ENCODE assay signal across 26 cellular contexts in the genomic region with DNA sequence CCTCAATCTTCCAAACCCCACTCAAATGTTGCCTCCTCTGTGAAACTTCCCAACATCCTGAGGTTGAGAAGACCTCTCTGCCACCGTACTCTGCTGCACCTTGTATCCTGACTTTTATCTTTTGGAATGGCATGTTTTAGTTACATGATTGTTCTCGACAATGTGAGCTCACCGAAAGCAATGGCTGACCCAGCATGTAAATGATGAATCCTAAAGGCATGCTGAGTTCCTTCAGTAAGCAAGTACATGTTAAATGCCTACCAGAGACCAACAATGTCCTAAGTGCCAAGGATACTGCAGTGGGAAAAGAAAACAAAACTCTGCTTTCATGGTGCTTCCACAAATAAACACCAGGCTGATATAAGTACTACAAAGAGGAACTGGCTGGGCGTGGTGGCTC. TPM values are rescaled to one million over a fixed set of nuclear protein-coding genes. Genes with fewer than 3 reads are reported as not detected.
DNase-seq lines count a peak whose midpoint lies in the region; ATAC-seq, FAIRE-seq and TF ChIP-seq lines count a peak whose summit lies in the region.
"Had no signal": no experiment of that assay in that cellular context is flagged by ENCODE, and none has a peak within 500 bp of the region (broad histone marks: within the 10 kb centered on the region; RNA-seq: fewer than 3 reads in every experiment).

No MANE protein-coding gene starts in this region.

- CTCF ChIA-PET in IMR-90 (lab: Yijun Ruan, JAX), result no interaction called here

- no peaks in the 10 kb centered on the region for H3K79me2 ChIP-seq in mesendoderm (ENCODE audit: control insufficient read depth, insufficient read depth, low read length)

- H3K4me1 ChIP-seq in IMR-90 (ENCODE audit: control insufficient read depth, insufficient read depth, low read length) (no peaks in the 10 kb centered on the region), mesendoderm (ENCODE audit: control insufficient read depth, low read depth, low read length) (no peaks in the 10 kb centered on the region), gastroesophageal sphincter (peaks cover 0 to 8% (median 0%) of the 10 kb centered on the region in 3 donors)
- H3K4me1 ChIP-seq: A549, HAP-1 had no signal

- H4K8ac ChIP-seq in IMR-90 (ENCODE audit: low read depth in 2 of 2, low read length in 2 of 2), result no peak overlapping the region
- no peak overlapping the region for H4K8ac ChIP-seq in mesendoderm (ENCODE audit: low read depth, low read length)

- TF ChIP-seq RAD21 in IMR-90 (IDR thresholded peaks at IDR 0.05; ENCODE audit: low read length), result no peak

- no peak for TF ChIP-seq CTCF in IMR-90 (conservative IDR thresholded peaks at IDR 0.05; ENCODE audit: low read depth, low read length)
- TF ChIP-seq CTCF in epithelial cell of esophagus (IDR thresholded peaks at IDR 0.05; ENCODE audit: insufficient read depth, low read depth, low read length, missing control alignments), result no peak
- TF ChIP-seq CTCF in gastroesophageal sphincter (IDR thresholded peaks at IDR 0.05), result no peak

- no peaks in the 10 kb centered on the region for H3K27me3 Mint-ChIP-seq in stimulated activated naive CD8-positive, alpha-beta T cell treated with anti-CD3 and anti-CD28 coated beads, Interleukin-15, amount 100 ng/mL, for 72 hours
- H3K27me3 Mint-ChIP-seq: CD4-positive, alpha-beta T cell had no signal

- H3K56ac ChIP-seq in IMR-90 (ENCODE audit: extremely low read depth, insufficient read depth, low read length), result no peak overlapping the region
- H3K56ac ChIP-seq in mesendoderm (ENCODE audit: low read length), result no peak overlapping the region

- H2AFZ ChIP-seq in IMR-90 (replicated peaks; ENCODE audit: low read length, poor library complexity), result no peak overlapping the region
- H2AFZ ChIP-seq: GM23338 had no signal

- no peak for DNase-seq in H54 (ENCODE audit: insufficient read length, low spot score)
- DNase-seq in IMR-90, result peak; percentile 23
- DNase-seq in epithelial cell of esophagus (ENCODE audit: low read depth), result peak; percentile 21
- DNase-seq in mesendoderm, result peak; percentile 66
- no peak for DNase-seq in stimulated activated CD4-positive, alpha-beta T cell treated with anti-CD3 and anti-CD28 coated beads, Interleukin-2, amount 100 ng/mL, for 48 hours
- no peak for DNase-seq in stimulated activated naive CD8-positive, alpha-beta T cell treated with anti-CD3 and anti-CD28 coated beads, Interleukin-15, amount 100 ng/mL, for 72 hours
- DNase-seq: 8988T; ACHN; AML-193; BE2C; Calu3; CD4-positive, alpha-beta T cell; COR-L47; DMS53; DMS79 treated with DMSO at 0.1 percent for 48 hours; GF-D8 had no signal

- no peaks in the 10 kb centered on the region for H3K9me1 ChIP-seq in IMR-90 (ENCODE audit: insufficient read depth, low read length)

- no peak overlapping the region for H3K27ac ChIP-seq in IMR-90 (ENCODE audit: insufficient read depth, low read length)
- H3K27ac ChIP-seq in mesendoderm (ENCODE audit: low read depth, low read length), result no peak overlapping the region
- H3K27ac ChIP-seq in gastroesophageal sphincter, result no peak overlapping the region
- H3K27ac ChIP-seq: A549; BLaER1 treated with 17β-estradiol and CSF1 and Interleukin-3, amounts not matched to agents 10 nM and 100 nM had no signal

- no peaks in the 10 kb centered on the region for H3K36me3 ChIP-seq in IMR-90 (ENCODE audit: control insufficient read depth, insufficient read depth, low read length)
- no peaks in the 10 kb centered on the region for H3K36me3 ChIP-seq in mesendoderm (ENCODE audit: control insufficient read depth, insufficient read depth, low read length)
- H3K36me3 ChIP-seq in gastroesophageal sphincter, result no peaks in the 10 kb centered on the region
- H3K36me3 ChIP-seq: BLaER1 treated with 17β-estradiol and CSF1 and Interleukin-3, amounts not matched to agents 10 nM and 100 nM; HAP-1 had no signal

- no peak overlapping the region for H3K4me3 Mint-ChIP-seq in stimulated activated naive CD8-positive, alpha-beta T cell treated with anti-CD3 and anti-CD28 coated beads, Interleukin-15, amount 100 ng/mL, for 72 hours
- H3K4me3 Mint-ChIP-seq: CD14-positive monocyte; CD4-positive, alpha-beta T cell; GM23338 had no signal

- H2BK15ac ChIP-seq in IMR-90 (ENCODE audit: low read depth, low read length), result no peak overlapping the region
- no peak overlapping the region for H2BK15ac ChIP-seq in mesendoderm (replicated peaks; ENCODE audit: low read depth)

- H3K79me1 ChIP-seq in IMR-90 (ENCODE audit: low read depth in 1 of 2, low read length in 2 of 2), result no peaks in the 10 kb centered on the region
- no peaks in the 10 kb centered on the region for H3K79me1 ChIP-seq in mesendoderm (ENCODE audit: low read length)

- H3K9me3 Mint-ChIP-seq in stimulated activated naive CD8-positive, alpha-beta T cell treated with anti-CD3 and anti-CD28 coated beads, Interleukin-15, amount 100 ng/mL, for 72 hours, result no peaks in the 10 kb centered on the region
- H3K9me3 Mint-ChIP-seq: CD14-positive monocyte; CD4-positive, alpha-beta T cell; GM23338 had no signal

- no peaks in the 10 kb centered on the region for H4K20me1 ChIP-seq in IMR-90 (ENCODE audit: insufficient read depth, low read length)

- no peak for TF ChIP-seq POLR2A in H54 (IDR thresholded peaks at IDR 0.05; ENCODE audit: low read depth, low read length)
- TF ChIP-seq POLR2A in IMR-90 (IDR thresholded peaks at IDR 0.05; ENCODE audit: low read depth, low read length), result no peak
- TF ChIP-seq POLR2A in gastroesophageal sphincter (IDR thresholded peaks at IDR 0.05), result no peak

- 72% methylated on average over 2 of the region's 4 CpGs; no CpG with 5 or more reads in 1 of the 2 experiments for WGBS in IMR-90 (ENCODE audit: extremely low coverage in 2 of 2, insufficient read length in 1 of 2), 2 experiments
- no CpG with 5 or more reads among the region's 4 CpGs for WGBS in mesendoderm (ENCODE audit: extremely low coverage, insufficient coverage, low lambda C conversion rate)
- 90 to 100% methylated on average over 2 to 4 of the region's 4 CpGs for WGBS in gastroesophageal sphincter (ENCODE audit: low coverage in 1 of 2), 2 donors

- H3K4me1 Mint-ChIP-seq in stimulated activated naive CD8-positive, alpha-beta T cell treated with anti-CD3 and anti-CD28 coated beads, Interleukin-15, amount 100 ng/mL, for 72 hours, result peaks cover 6% of the 10 kb centered on the region
- H3K4me1 Mint-ChIP-seq: CD14-positive monocyte had no signal

- H4K91ac ChIP-seq in IMR-90 (ENCODE audit: insufficient read depth, low read depth, low read length), result no peak overlapping the region

- H2AK9ac ChIP-seq in IMR-90 (replicated peaks; ENCODE audit: low read depth, low read length, poor library complexity), result no peak overlapping the region

- H3K23ac ChIP-seq in IMR-90 (ENCODE audit: low read depth, low read length), result no peak overlapping the region
- H3K23ac ChIP-seq in mesendoderm (ENCODE audit: low read length), result no peak overlapping the region

- no peak overlapping the region for H3K27ac Mint-ChIP-seq in stimulated activated naive CD8-positive, alpha-beta T cell treated with anti-CD3 and anti-CD28 coated beads, Interleukin-15, amount 100 ng/mL, for 72 hours
- H3K27ac Mint-ChIP-seq: CD14-positive monocyte; CD4-positive, alpha-beta T cell; GM23338 had no signal

- H3K14ac ChIP-seq in IMR-90 (replicated peaks; ENCODE audit: low read depth, low read length), result no peak overlapping the region

- ATAC-seq in IMR-90 (ENCODE audit: low read depth) (no peak), gastroesophageal sphincter (no peak), GM18520 (IDR thresholded peaks at IDR 0.05; ENCODE audit: unreplicated experiment) (no peak)
- no peak for ATAC-seq in stimulated activated naive CD8-positive, alpha-beta T cell treated with anti-CD3 and anti-CD28 coated beads, Interleukin-15, amount 100 ng/mL, for 72 hours
- ATAC-seq: A549, GM23338 had no signal

- H3K27me3 ChIP-seq in IMR-90 (ENCODE audit: control insufficient read depth, insufficient read depth, low read length) (no peaks in the 10 kb centered on the region), mesendoderm (ENCODE audit: insufficient read depth, low read length, poor library complexity) (no peaks in the 10 kb centered on the region), gastroesophageal sphincter (no peaks in the 10 kb centered on the region)
- H3K27me3 ChIP-seq: BE2C; BLaER1 treated with 17β-estradiol and CSF1 and Interleukin-3, amounts not matched to agents 10 nM and 100 nM had no signal

- dilution Hi-C loops in IMR-90 (cut with HindIII; ENCODE audit: low sequenced_read_pairs, unreplicated experiment), result no loop called here

- no peak for TF ChIP-seq EP300 in gastroesophageal sphincter (IDR thresholded peaks at IDR 0.05)

- H3K4ac ChIP-seq in IMR-90 (ENCODE audit: low read depth, low read length) (no peak overlapping the region), mesendoderm (ENCODE audit: low read depth, low read length) (no peak overlapping the region)

- no peak overlapping the region for H3K4me2 ChIP-seq in IMR-90 (ENCODE audit: low read depth, low read length)
- H3K4me2 ChIP-seq in mesendoderm (ENCODE audit: low read length), result no peak overlapping the region
- H3K4me2 ChIP-seq: A549; BLaER1 treated with 17β-estradiol and CSF1 and Interleukin-3, amounts not matched to agents 10 nM and 100 nM; GM23338 had no signal

- in situ Hi-C loops in IMR-90 (cut with MboI; ENCODE audit: low sequenced_read_pairs), result no loop called here

- H2BK120ac ChIP-seq in IMR-90 (ENCODE audit: low read depth, low read length) (no peak overlapping the region), mesendoderm (ENCODE audit: low read depth, low read length) (no peak overlapping the region)

- H3K18ac ChIP-seq in IMR-90 (ENCODE audit: low read depth, low read length), result no peak overlapping the region
- H3K18ac ChIP-seq in mesendoderm (ENCODE audit: low read length), result no peak overlapping the region

- H2BK5ac ChIP-seq in IMR-90 (ENCODE audit: low read depth, low read length, poor library complexity, severe bottlenecking) (no peak overlapping the region), mesendoderm (ENCODE audit: low read length) (no peak overlapping the region)

- intact Hi-C loops in IMR-90 (cut with micrococcal nuclease), result no loop called here

- no peak overlapping the region for H4K5ac ChIP-seq in IMR-90 (ENCODE audit: low read depth, low read length)
- H4K5ac ChIP-seq in mesendoderm (ENCODE audit: low read length), result no peak overlapping the region

- no peaks in the 10 kb centered on the region for H3K9me3 ChIP-seq in IMR-90 (ENCODE audit: control insufficient read depth, insufficient read depth, low read length)
- H3K9me3 ChIP-seq in gastroesophageal sphincter, result no peaks in the 10 kb centered on the region
- H3K9me3 ChIP-seq: A549; BE2C; BLaER1 treated with 17β-estradiol and CSF1 and Interleukin-3, amounts not matched to agents 10 nM and 100 nM; HAP-1 had no signal

- H3K9ac ChIP-seq in IMR-90 (ENCODE audit: low read depth, low read length) (no peak overlapping the region), mesendoderm (ENCODE audit: low read length) (no peak overlapping the region)
- H3K9ac ChIP-seq: BLaER1 treated with 17β-estradiol and CSF1 and Interleukin-3, amounts not matched to agents 10 nM and 100 nM had no signal

- BruUV-seq in IMR-90 (replicated peaks; lab: Mats Ljungman, UMichigan), result no TSS peak

- no peak overlapping the region for H2BK20ac ChIP-seq in IMR-90 (ENCODE audit: low read depth, low read length)

- POLR2A ChIA-PET in IMR-90 (lab: Charles Lee; ENCODE audit: unreplicated experiment), result no interaction called here

- H2AK5ac ChIP-seq in IMR-90 (ENCODE audit: low read depth, low read length) (no peak overlapping the region), mesendoderm (ENCODE audit: low read length) (no peak overlapping the region)

- peak; percentile 48 for FAIRE-seq in H54 (lab: Jason Lieb, UNC)
- FAIRE-seq: A549, GM12891, GM18507, GM19239 had no signal

- H3K4me3 ChIP-seq in IMR-90 (ENCODE audit: insufficient read depth, low read depth, low read length) (no peak overlapping the region), epithelial cell of esophagus (ENCODE audit: low read length) (no peak overlapping the region), mesendoderm (ENCODE audit: low read length) (no peak overlapping the region), gastroesophageal sphincter (no peak overlapping the region)
- H3K4me3 ChIP-seq: A549; BLaER1 treated with 17β-estradiol and CSF1 and Interleukin-3, amounts not matched to agents 10 nM and 100 nM; GM23338; HAP-1 had no signal

RNA-seq across cellular contexts. Expression of a gene that starts 13.7 kb away (rescaled TPM):
- total RNA-seq in IMR-90 (2012; rRNA removed) (1.6 and 2.2 TPM in 2 replicates), gastroesophageal sphincter (10 to 100 TPM; 13.9 to 24.8 (median 17.5) TPM)
- polyA plus RNA-seq in IMR-90 (2012; rRNA removed), result 2.8 and 3.7 TPM in 2 replicates
- 0.86 and 1.6 TPM in 2 replicates for polyA plus RNA-seq in IMR-90 (2012; cell fraction: cytosol; rRNA removed)
- polyA plus RNA-seq in IMR-90 (2012; cell fraction: nucleus; rRNA removed; ENCODE audit: low replicate concordance), result 16.1 and 16.3 TPM in 2 replicates
- 2.9 TPM for polyA plus RNA-seq in mesendoderm (2013, experiment 1 of 2)
- 3.3 TPM for polyA plus RNA-seq in mesendoderm (2013, experiment 2 of 2)

Comparison
In these comparisons a context has a peak if more than half of its experiments do, and no peak if none do; other contexts are left out.
1. DNase-seq: peak in IMR-90 (single experiment), epithelial cell of esophagus (single experiment) and mesendoderm (single experiment); none in H54 (single experiment), stimulated activated CD4-positive, alpha-beta T cell treated with anti-CD3 and anti-CD28 coated beads, Interleukin-2, amount 100 ng/mL, for 48 hours (0 of 2) and stimulated activated naive CD8-positive, alpha-beta T cell treated with anti-CD3 and anti-CD28 coated beads, Interleukin-15, amount 100 ng/mL, for 72 hours (0 of 2).